Comparison of ENCODE assay signal across 24 cellular contexts in the genomic region with DNA sequence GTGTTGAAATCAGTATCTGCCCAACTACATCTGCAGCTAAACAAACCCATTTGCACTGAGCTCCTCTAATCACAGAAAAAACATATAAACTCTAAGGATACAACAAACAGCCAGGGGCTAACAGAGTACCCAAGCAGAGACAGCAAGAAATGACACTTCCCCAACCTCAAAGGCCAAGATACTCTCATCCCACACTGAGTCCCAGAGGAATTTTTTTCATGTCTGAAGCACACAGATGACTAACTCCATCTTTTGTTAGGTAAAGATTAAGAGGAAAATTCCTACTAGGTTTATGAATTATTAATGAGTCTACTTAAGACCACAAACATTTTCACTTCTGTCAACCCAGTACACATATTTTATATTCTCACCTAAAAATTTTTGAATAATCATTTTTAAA. TPM values are rescaled to one million over a fixed set of nuclear protein-coding genes. Genes with fewer than 3 reads are reported as not detected.
DNase-seq lines count a peak whose midpoint lies in the region; ATAC-seq, FAIRE-seq and TF ChIP-seq lines count a peak whose summit lies in the region.
"Had no signal": no experiment of that assay in that cellular context is flagged by ENCODE, and none has a peak within 500 bp of the region (broad histone marks: within the 10 kb centered on the region; RNA-seq: fewer than 3 reads in every experiment).

No MANE protein-coding gene starts in this region.

- H3K9me1 ChIP-seq in IMR-90 (ENCODE audit: insufficient read depth, low read length) (no peaks in the 10 kb centered on the region), K562 (ENCODE audit: control insufficient read depth, insufficient read depth, low read length) (no peaks in the 10 kb centered on the region)

- no peak overlapping the region for H2BK15ac ChIP-seq in IMR-90 (ENCODE audit: low read depth, low read length)

- ATAC-seq in GM19025 (IDR thresholded peaks at IDR 0.05; ENCODE audit: low read depth, unreplicated experiment) (peak; percentile 41), IMR-90 (ENCODE audit: low read depth) (0 out of 2 replicates have a peak, but pooled peaks have one; percentile 21), K562 (no peak)
- ATAC-seq: HepG2, WTC11 had no signal

- no peak overlapping the region for H3K9ac ChIP-seq in IMR-90 (ENCODE audit: low read depth, low read length)
- no peak overlapping the region for H3K9ac ChIP-seq in K562 (ENCODE audit: insufficient read depth in 1 of 2, low read depth in 2 of 2, low read length in 2 of 2)
- H3K9ac ChIP-seq in neural progenitor cell: no peak overlapping the region

- no peaks in the 10 kb centered on the region for H3K27me3 Mint-ChIP-seq in neural progenitor cell (ENCODE audit: insufficient read depth, low read depth)
- H3K27me3 Mint-ChIP-seq: activated CD4-positive, alpha-beta memory T cell treated with anti-CD3 and anti-CD28 coated beads for 36 hours; B cell had no signal

- no peak overlapping the region for H3K23ac ChIP-seq in IMR-90 (ENCODE audit: low read depth, low read length)

- peak overlapping the region; percentile 71 for H3K4me3 Mint-ChIP-seq in neural progenitor cell
- H3K4me3 Mint-ChIP-seq: activated CD4-positive, alpha-beta memory T cell treated with anti-CD3 and anti-CD28 coated beads for 36 hours; activated naive CD4-positive, alpha-beta T cell treated with anti-CD3 and anti-CD28 coated beads for 36 hours; B cell; immature natural killer cell; T-helper 1 cell treated with Interleukin-12 subunit alpha and Interleukin-12 subunit beta and Interleukin-4 antibody, amounts not matched to agents 30 μg/mL and 1 μg/mL, for 36 hours; WTC11 had no signal

- no peak overlapping the region for H4K5ac ChIP-seq in IMR-90 (ENCODE audit: low read depth, low read length)

- in situ Hi-C loops in IMR-90 (cut with MboI; ENCODE audit: low sequenced_read_pairs) (no loop called here), K562 (cut with MboI) (no loop called here)

- no peak overlapping the region for H2AK9ac ChIP-seq in IMR-90 (replicated peaks; ENCODE audit: low read depth, low read length, poor library complexity)

- BruUV-seq in IMR-90 (replicated peaks; lab: Mats Ljungman, UMichigan) (no TSS peak), K562 (replicated peaks; lab: Mats Ljungman, UMichigan) (no TSS peak)

- peaks cover 57% of the 10 kb centered on the region for H3K4me1 Mint-ChIP-seq in neural progenitor cell
- H3K4me1 Mint-ChIP-seq: B cell, immature natural killer cell had no signal

- CTCF ChIA-PET in IMR-90 (lab: Yijun Ruan, JAX) (no interaction called here), K562 (lab: Yijun Ruan, JAX; ENCODE audit: low intra/inter-chr PET ratio) (no interaction called here)

- TF ChIP-seq EP300 in K562 (IDR thresholded peaks at IDR 0.05; ENCODE audit: low read length): no peak

- H3K79me1 ChIP-seq in IMR-90 (ENCODE audit: low read depth in 1 of 2, low read length in 2 of 2): no peaks in the 10 kb centered on the region

- no peak overlapping the region for H2BK5ac ChIP-seq in IMR-90 (ENCODE audit: low read depth, low read length, poor library complexity, severe bottlenecking)

- H3K14ac ChIP-seq in IMR-90 (replicated peaks; ENCODE audit: low read depth, low read length): no peak overlapping the region

- H3K27ac ChIP-seq in IMR-90 (ENCODE audit: insufficient read depth, low read length) (no peak overlapping the region), K562 (ENCODE audit: extremely low read depth, low read depth, low read length) (no peak overlapping the region), neural progenitor cell (no peak overlapping the region)
- H3K27ac ChIP-seq: coronary artery had no signal

- H3K4me3 ChIP-seq in IMR-90 (ENCODE audit: insufficient read depth, low read depth, low read length): no peak overlapping the region
- no peak overlapping the region for H3K4me3 ChIP-seq in K562
- no peak overlapping the region for H3K4me3 ChIP-seq in neural progenitor cell
- H3K4me3 ChIP-seq: coronary artery, lung had no signal

- no peaks in the 10 kb centered on the region for H3K4me1 ChIP-seq in IMR-90 (ENCODE audit: control insufficient read depth, insufficient read depth, low read length)
- no peaks in the 10 kb centered on the region for H3K4me1 ChIP-seq in K562 (replicated peaks in 1 of 2; ENCODE audit: control insufficient read depth in 2 of 2, insufficient read depth in 2 of 2, low read length in 2 of 2)
- peaks cover 55% of the 10 kb centered on the region for H3K4me1 ChIP-seq in neural progenitor cell

- H3K27ac Mint-ChIP-seq in neural progenitor cell: peak overlapping the region; percentile 96
- H3K27ac Mint-ChIP-seq: activated CD4-positive, alpha-beta memory T cell treated with anti-CD3 and anti-CD28 coated beads for 36 hours; activated naive CD4-positive, alpha-beta T cell treated with anti-CD3 and anti-CD28 coated beads for 36 hours; B cell; T-helper 1 cell treated with Interleukin-12 subunit alpha and Interleukin-12 subunit beta and Interleukin-4 antibody, amounts not matched to agents 30 μg/mL and 1 μg/mL, for 36 hours; WTC11 had no signal

- H2BK20ac ChIP-seq in IMR-90 (ENCODE audit: low read depth, low read length): no peak overlapping the region

- no peak overlapping the region for H2BK120ac ChIP-seq in IMR-90 (ENCODE audit: low read depth, low read length)

- no peaks in the 10 kb centered on the region for H3K36me3 ChIP-seq in IMR-90 (ENCODE audit: control insufficient read depth, insufficient read depth, low read length)
- peaks cover 6% of the 10 kb centered on the region; the same call in 2 of the 3 replicates for H3K36me3 ChIP-seq in K562 (ENCODE audit: control insufficient read depth, insufficient read depth, low read length)
- no peaks in the 10 kb centered on the region for H3K36me3 ChIP-seq in neural progenitor cell

- H3F3A ChIP-seq in neural progenitor cell (ENCODE audit: low read depth): peaks cover 41% of the 10 kb centered on the region

- H3K27me3 ChIP-seq in IMR-90 (ENCODE audit: control insufficient read depth, insufficient read depth, low read length) (no peaks in the 10 kb centered on the region), K562 (ENCODE audit: control insufficient read depth in 2 of 2, insufficient read depth in 2 of 2, low read length in 2 of 2) (no peaks in the 10 kb centered on the region), neural progenitor cell (no peaks in the 10 kb centered on the region)

- H2AFZ ChIP-seq in IMR-90 (replicated peaks; ENCODE audit: low read length, poor library complexity) (no peak overlapping the region), K562 (ENCODE audit: low read depth, low read length) (no peak overlapping the region), neural progenitor cell (replicated peaks) (no peak overlapping the region)

- H3K18ac ChIP-seq in IMR-90 (ENCODE audit: low read depth, low read length): no peak overlapping the region

- intact Hi-C loops in IMR-90 (cut with micrococcal nuclease): no loop called here
- intact Hi-C loops in K562 (cut with micrococcal nuclease): no loop called here

- H4K20me1 ChIP-seq in IMR-90 (ENCODE audit: insufficient read depth, low read length) (no peaks in the 10 kb centered on the region), K562 (replicated peaks; ENCODE audit: control insufficient read depth, insufficient read depth, low read length) (no peaks in the 10 kb centered on the region), neural progenitor cell (ENCODE audit: low read depth) (peaks cover 8% of the 10 kb centered on the region)

- H3K9me3 Mint-ChIP-seq in neural progenitor cell: no peaks in the 10 kb centered on the region
- H3K9me3 Mint-ChIP-seq: activated CD4-positive, alpha-beta memory T cell treated with anti-CD3 and anti-CD28 coated beads for 36 hours; activated naive CD4-positive, alpha-beta T cell treated with anti-CD3 and anti-CD28 coated beads for 36 hours; immature natural killer cell; T-helper 1 cell treated with Interleukin-12 subunit alpha and Interleukin-12 subunit beta and Interleukin-4 antibody, amounts not matched to agents 30 μg/mL and 1 μg/mL, for 36 hours; WTC11 had no signal

- no peak overlapping the region for H4K91ac ChIP-seq in IMR-90 (ENCODE audit: insufficient read depth, low read depth, low read length)

- H3K79me2 ChIP-seq in K562 (ENCODE audit: control insufficient read depth, insufficient read depth, low read length) (no peaks in the 10 kb centered on the region), neural progenitor cell (ENCODE audit: low read depth) (no peaks in the 10 kb centered on the region)

- TF ChIP-seq POLR2A in IMR-90 (IDR thresholded peaks at IDR 0.05; ENCODE audit: low read depth, low read length) (no peak), K562 (conservative IDR thresholded peaks at IDR 0.05) (no peak)

- POLR2A ChIA-PET in IMR-90 (lab: Charles Lee; ENCODE audit: unreplicated experiment) (no interaction called here), K562 (lab: Yijun Ruan, JAX) (no interaction called here)

- no peak overlapping the region for H4K8ac ChIP-seq in IMR-90 (ENCODE audit: low read depth in 2 of 2, low read length in 2 of 2)

- TF ChIP-seq CTCF in IMR-90 (conservative IDR thresholded peaks at IDR 0.05; ENCODE audit: low read depth, low read length): no peak
- TF ChIP-seq CTCF in K562 (IDR thresholded peaks at IDR 0.05 in 2 of 3, conservative IDR thresholded peaks at IDR 0.05 in 1 of 3; ENCODE audit: insufficient read depth in 2 of 3, low read depth in 1 of 3, low read length in 3 of 3): no peak
- no peak for TF ChIP-seq CTCF in neural progenitor cell (IDR thresholded peaks at IDR 0.05)

- no peak overlapping the region for H3K4ac ChIP-seq in IMR-90 (ENCODE audit: low read depth, low read length)

- DNase-seq in IMR-90: no peak
- no peak for DNase-seq in K562 (ENCODE audit: extremely low read depth in 1 of 4, low spot score in 3 of 4)
- DNase-seq in neural progenitor cell (ENCODE audit: low spot score): no peak
- DNase-seq in NCI-H748 treated with DMSO at 0.1 percent for 48 hours (lab: John Stamatoyannopoulos, UW): no peak
- no peak for DNase-seq in GM19238 (ENCODE audit: insufficient read length, low spot score)
- no peak for DNase-seq in urothelium cell line (ENCODE audit: low spot score)
- DNase-seq: activated CD4-positive, alpha-beta memory T cell treated with anti-CD3 and anti-CD28 coated beads for 36 hours; activated naive CD4-positive, alpha-beta T cell treated with anti-CD3 and anti-CD28 coated beads for 36 hours; activated T-cell treated with anti-CD3 and anti-CD28 coated beads, Interleukin-2, amount 50 U/mL, for 1 hour; erythroblast; immature natural killer cell; NCI-H187 treated with DMSO at 0.1 percent for 48 hours; posterior cingulate gyrus; SIG-M5; stimulated activated CD4-positive, alpha-beta T cell treated with anti-CD3 and anti-CD28 coated beads, Interleukin-4, amount 100 ng/mL, for 4 hours; substantia nigra had no signal

- H3K9me3 ChIP-seq in IMR-90 (ENCODE audit: control insufficient read depth, insufficient read depth, low read length): no peaks in the 10 kb centered on the region
- no peaks in the 10 kb centered on the region for H3K9me3 ChIP-seq in K562 (replicated peaks; ENCODE audit: control insufficient read depth, insufficient read depth, low read depth, low read length)
- H3K9me3 ChIP-seq in neural progenitor cell (ENCODE audit: low read depth): no peaks in the 10 kb centered on the region

- no peak overlapping the region for H3K56ac ChIP-seq in IMR-90 (ENCODE audit: extremely low read depth, insufficient read depth, low read length)

- H3K4me2 ChIP-seq in IMR-90 (ENCODE audit: low read depth, low read length) (no peak overlapping the region), K562 (ENCODE audit: insufficient read depth, low read length) (no peak overlapping the region), neural progenitor cell (peak overlapping the region; percentile 14)

- H3K36me3 Mint-ChIP-seq in neural progenitor cell: peaks cover 27% of the 10 kb centered on the region
- H3K36me3 Mint-ChIP-seq: WTC11 had no signal

- H2AK5ac ChIP-seq in IMR-90 (ENCODE audit: low read depth, low read length): no peak overlapping the region

- FAIRE-seq in K562 (lab: Jason Lieb, UNC): peak; percentile 49
- no peak for FAIRE-seq in urothelium cell line (lab: Jason Lieb, UNC)
- FAIRE-seq: GM12892, HepG2 had no signal

- TF ChIP-seq RAD21 in IMR-90 (IDR thresholded peaks at IDR 0.05; ENCODE audit: low read length) (no peak), K562 (CRISPR knock-in tag; conservative IDR thresholded peaks at IDR 0.05 in 1 of 2, IDR thresholded peaks at IDR 0.05 in 1 of 2) (no peak)

- dilution Hi-C loops in IMR-90 (cut with HindIII; ENCODE audit: low sequenced_read_pairs, unreplicated experiment): no loop called here

RNA-seq across cellular contexts. Expression of a gene that starts 31.6 kb away (rescaled TPM):
- total RNA-seq in IMR-90 (2012; rRNA removed) (5.0 and 6.7 TPM in 2 replicates), K562 (2014; rRNA removed) (5.2 and 5.7 TPM in 2 replicates), K562 (2014; rRNA removed; fragmentation: Illumina TruSeq; extraction: Trizol) (10.4 and 13.0 TPM in 2 replicates), K562 (2015; rRNA removed; fragmentation: Illumina TruSeq; extraction: Trizol) (7.2 and 7.9 TPM in 2 replicates), K562 (2021) (10.5 and 12.5 TPM in 2 replicates), neural progenitor cell (ENCODE audit: low replicate concordance) (16.3 and 24.5 TPM in 2 replicates)
- polyA plus RNA-seq in IMR-90 (2012; rRNA removed) (1.2 and 1.7 TPM in 2 replicates), K562 (2011; rRNA removed) (16.9 and 17.2 TPM in 2 replicates), K562 (2014; fragmentation: Illumina TruSeq; extraction: Trizol) (7.7 and 7.9 TPM in 2 replicates), K562 (2014; fragmentation: Nextera tagmentation; extraction: Ambion mirVana) (1 to 10 TPM; 3.9 to 4.9 TPM), K562 (2014; rRNA removed) (6.5 and 8.9 TPM in 2 replicates)
- 0.25 and 0.35 TPM in 2 replicates for polyA plus RNA-seq in IMR-90 (2012; cell fraction: cytosol; rRNA removed)
- 0.54 and 4.7 TPM in 2 replicates for polyA plus RNA-seq in IMR-90 (2012; cell fraction: nucleus; rRNA removed; ENCODE audit: low replicate concordance)
- total RNA-seq in K562 (2011; cell fraction: chromatin; rRNA removed; ENCODE audit: low replicate concordance): 8.9 and 33.9 TPM in 2 replicates
- total RNA-seq in K562 (2011; cell fraction: nucleolus; rRNA removed): 6.2 TPM in 2 replicates
- total RNA-seq in K562 (2011; cell fraction: nucleoplasm; rRNA removed): 12.7 and 20.5 TPM in 2 replicates
- 3.7 and 7.0 TPM in 2 replicates for polyA plus RNA-seq in K562 (2011; cell fraction: cytosol; rRNA removed)
- 14.6 and 22.0 TPM in 2 replicates for polyA plus RNA-seq in K562 (2011; cell fraction: nucleus; rRNA removed)
- 4.7 and 5.9 TPM in 2 replicates for polyA plus RNA-seq in K562 (2012)
- polyA minus RNA-seq in K562 (2011; rRNA and poly(A)+ RNA removed): 24.6 and 26.4 TPM in 2 replicates
- polyA minus RNA-seq in K562 (2011; cell fraction: cytosol; rRNA and poly(A)+ RNA removed): 6.0 and 7.9 TPM in 2 replicates
- 13.1 and 23.7 TPM in 2 replicates for polyA minus RNA-seq in K562 (2011; cell fraction: nucleus; rRNA and poly(A)+ RNA removed)
